ENCODE assay signal across 17 cellular contexts in genomic region chr11:72576196-72576595, GRCh38.
DNase-seq lines count a peak whose midpoint lies in the region; ATAC-seq and TF ChIP-seq lines count a peak whose summit lies in the region.
"Had no signal": no experiment of that assay in that cellular context is flagged by ENCODE, and none has a peak within 500 bp of the region (broad histone marks: within the 10 kb centered on the region; RNA-seq: fewer than 3 reads in every experiment).

No MANE protein-coding gene starts in this region.

- H3K4me1 Mint-ChIP-seq in activated naive CD8-positive, alpha-beta T cell treated with anti-CD3 and anti-CD28 coated beads, Interleukin-2, amount 10 ng/mL, durations not matched to agents 7 days and 5 days: peaks cover 6% of the 10 kb centered on the region
- peaks cover 3% of the 10 kb centered on the region for H3K4me1 Mint-ChIP-seq in activated naive CD8-positive, alpha-beta T cell treated with anti-CD3 and anti-CD28 coated beads for 36 hours
- peaks cover 8% of the 10 kb centered on the region for H3K4me1 Mint-ChIP-seq in activated T-cell treated with anti-CD3 and anti-CD28 coated beads, Interleukin-2, amount 50 U/mL, for 72 hours (ENCODE audit: low read depth)

- H3K4me2 ChIP-seq in mesenchymal stem cell (ENCODE audit: low read length, poor library complexity, severe bottlenecking) (no peak overlapping the region), GM23248 (ENCODE audit: unreplicated experiment) (no peak overlapping the region)
- H3K4me2 ChIP-seq: BLaER1, GM23338 had no signal

- no peak overlapping the region for H3K23ac ChIP-seq in mesenchymal stem cell (ENCODE audit: low read length in 2 of 2)

- H3F3A ChIP-seq in GM23248 (ENCODE audit: insufficient read depth): peaks cover 4% of the 10 kb centered on the region; the same call in 1 of the 2 replicates

- no peaks in the 10 kb centered on the region for H3K79me1 ChIP-seq in mesenchymal stem cell (replicated peaks; ENCODE audit: low read length, poor library complexity, severe bottlenecking)

- no peak overlapping the region for H3K4me3 Mint-ChIP-seq in activated naive CD8-positive, alpha-beta T cell treated with anti-CD3 and anti-CD28 coated beads, Interleukin-2, amount 10 ng/mL, durations not matched to agents 7 days and 5 days
- no peak overlapping the region for H3K4me3 Mint-ChIP-seq in activated naive CD8-positive, alpha-beta T cell treated with anti-CD3 and anti-CD28 coated beads for 36 hours
- no peak overlapping the region for H3K4me3 Mint-ChIP-seq in activated T-cell treated with anti-CD3 and anti-CD28 coated beads, Interleukin-2, amount 50 U/mL, for 72 hours
- H3K4me3 Mint-ChIP-seq: GM23338, H9 had no signal

- H3K79me2 ChIP-seq in GM23248 (ENCODE audit: insufficient read depth): no peaks in the 10 kb centered on the region

- intact Hi-C loops in sciatic nerve (cut with DNase I): no loop called here

- H3K27me3 Mint-ChIP-seq in activated naive CD8-positive, alpha-beta T cell treated with anti-CD3 and anti-CD28 coated beads, Interleukin-2, amount 10 ng/mL, durations not matched to agents 7 days and 5 days: peaks cover 16% of the 10 kb centered on the region
- H3K27me3 Mint-ChIP-seq in activated naive CD8-positive, alpha-beta T cell treated with anti-CD3 and anti-CD28 coated beads for 36 hours: peaks cover 24% of the 10 kb centered on the region
- peaks cover 21% of the 10 kb centered on the region for H3K27me3 Mint-ChIP-seq in activated T-cell treated with anti-CD3 and anti-CD28 coated beads, Interleukin-2, amount 50 U/mL, for 72 hours (ENCODE audit: low read depth)

- no peak overlapping the region for H2AK5ac ChIP-seq in mesenchymal stem cell (ENCODE audit: low read length, severe bottlenecking)

- in situ Hi-C loops in GM23248 (cut with MboI): no loop called here

- no peak overlapping the region for H4K8ac ChIP-seq in mesenchymal stem cell (ENCODE audit: low read length)

- no peak overlapping the region for H3K14ac ChIP-seq in mesenchymal stem cell (ENCODE audit: low read length in 2 of 2)

- H3K36me3 ChIP-seq in RWPE2 (ENCODE audit: low read depth) (no peaks in the 10 kb centered on the region), mesenchymal stem cell (ENCODE audit: control insufficient read depth in 1 of 2, insufficient read depth in 2 of 2, low read depth in 1 of 2, low read length in 2 of 2) (no peaks in the 10 kb centered on the region), GM23248 (ENCODE audit: low read depth) (no peaks in the 10 kb centered on the region)
- H3K36me3 ChIP-seq: BLaER1 had no signal

- H3K4ac ChIP-seq in mesenchymal stem cell (ENCODE audit: low read depth in 1 of 2, low read length in 2 of 2): no peak overlapping the region

- no peaks in the 10 kb centered on the region for H3K9me3 Mint-ChIP-seq in activated naive CD8-positive, alpha-beta T cell treated with anti-CD3 and anti-CD28 coated beads, Interleukin-2, amount 10 ng/mL, durations not matched to agents 7 days and 5 days
- no peaks in the 10 kb centered on the region for H3K9me3 Mint-ChIP-seq in activated naive CD8-positive, alpha-beta T cell treated with anti-CD3 and anti-CD28 coated beads for 36 hours
- no peaks in the 10 kb centered on the region for H3K9me3 Mint-ChIP-seq in activated T-cell treated with anti-CD3 and anti-CD28 coated beads, Interleukin-2, amount 50 U/mL, for 72 hours
- H3K9me3 Mint-ChIP-seq: CD4-positive, CD25-positive, alpha-beta regulatory T cell; GM23338; H9 had no signal

- no peaks in the 10 kb centered on the region for H3K9me2 ChIP-seq in GM23248 (ENCODE audit: insufficient read depth)

- H4K20me1 ChIP-seq in GM23248 (ENCODE audit: insufficient read depth): no peaks in the 10 kb centered on the region
- H4K20me1 ChIP-seq: BLaER1 had no signal

- H3K27me3 ChIP-seq in RWPE2 (ENCODE audit: insufficient read depth, poor library complexity, severe bottlenecking) (no peaks in the 10 kb centered on the region), mesenchymal stem cell (ENCODE audit: control insufficient read depth in 1 of 2, insufficient read depth in 1 of 2, low read length in 2 of 2) (peaks cover 31 to 45% of the 10 kb centered on the region in 2 experiments), GM23248 (replicated peaks; ENCODE audit: insufficient read depth) (no peaks in the 10 kb centered on the region; the same call in none of the 2 replicates)
- H3K27me3 ChIP-seq: BLaER1 had no signal

- H2BK15ac ChIP-seq in mesenchymal stem cell (ENCODE audit: low read depth, poor library complexity, severe bottlenecking): peak overlapping the region; percentile 13

- H3K36me3 Mint-ChIP-seq in activated naive CD8-positive, alpha-beta T cell treated with anti-CD3 and anti-CD28 coated beads, Interleukin-2, amount 10 ng/mL, durations not matched to agents 7 days and 5 days: no peaks in the 10 kb centered on the region
- no peaks in the 10 kb centered on the region for H3K36me3 Mint-ChIP-seq in activated naive CD8-positive, alpha-beta T cell treated with anti-CD3 and anti-CD28 coated beads for 36 hours
- H3K36me3 Mint-ChIP-seq in activated T-cell treated with anti-CD3 and anti-CD28 coated beads, Interleukin-2, amount 50 U/mL, for 72 hours (ENCODE audit: insufficient read depth in 2 of 2): no peaks in the 10 kb centered on the region
- H3K36me3 Mint-ChIP-seq: CD4-positive, CD25-positive, alpha-beta regulatory T cell had no signal

- peaks cover 9% of the 10 kb centered on the region for H3K4me1 ChIP-seq in RWPE2 (ENCODE audit: insufficient read depth, poor library complexity, severe bottlenecking)
- no peaks in the 10 kb centered on the region for H3K4me1 ChIP-seq in mesenchymal stem cell (ENCODE audit: control insufficient read depth, insufficient read depth, low read depth, low read length)
- H3K4me1 ChIP-seq in GM23248 (ENCODE audit: insufficient read depth): no peaks in the 10 kb centered on the region

- H2BK5ac ChIP-seq in mesenchymal stem cell (ENCODE audit: low read depth, low read length, poor library complexity, severe bottlenecking): no peak overlapping the region

- peak; percentile 15 for DNase-seq in activated naive CD8-positive, alpha-beta T cell treated with anti-CD3 and anti-CD28 coated beads, Interleukin-2, amount 10 ng/mL, durations not matched to agents 7 days and 5 days
- no peak for DNase-seq in activated naive CD8-positive, alpha-beta T cell treated with anti-CD3 and anti-CD28 coated beads for 36 hours
- peak; percentile 3 for DNase-seq in RWPE2 (ENCODE audit: low spot score)
- DNase-seq in mesenchymal stem cell: no peak
- peak; percentile 37 for DNase-seq in sciatic nerve (ENCODE audit: low spot score)
- no peak for DNase-seq in stimulated activated CD4-positive, alpha-beta T cell treated with anti-CD3 and anti-CD28 coated beads, Interleukin-12 subunit alpha, Interleukin-12 subunit beta, amount 100 ng/mL, for 4 hours
- no peak for DNase-seq in activated T-cell treated with anti-CD3 and anti-CD28 coated beads, Interleukin-2, amount 50 U/mL, for 72 hours
- DNase-seq in GM23248: no peak
- DNase-seq: Calu3; CD4-positive, CD25-positive, alpha-beta regulatory T cell; DMS 273 treated with DMSO at 0.1 percent for 48 hours; DMS79; H9 had no signal

- no peaks in the 10 kb centered on the region for H3K9me3 ChIP-seq in RWPE2 (ENCODE audit: severe bottlenecking)
- H3K9me3 ChIP-seq in mesenchymal stem cell (ENCODE audit: control insufficient read depth, low read length): no peaks in the 10 kb centered on the region
- no peaks in the 10 kb centered on the region for H3K9me3 ChIP-seq in GM23248 (ENCODE audit: low read depth)
- H3K9me3 ChIP-seq: BLaER1 had no signal

- H3K4me3 ChIP-seq in RWPE2 (ENCODE audit: severe bottlenecking) (no peak overlapping the region), mesenchymal stem cell (ENCODE audit: insufficient read depth in 1 of 2, low read depth in 1 of 2, low read length in 2 of 2) (no peak overlapping the region), GM23248 (no peak overlapping the region)
- H3K4me3 ChIP-seq: BLaER1, GM12878, GM23338 had no signal

- no peak overlapping the region for H4K91ac ChIP-seq in mesenchymal stem cell (ENCODE audit: low read length)

- no peak for TF ChIP-seq CTCF in RWPE2 (IDR thresholded peaks at IDR 0.05; ENCODE audit: poor library complexity, severe bottlenecking)

- H3K18ac ChIP-seq in mesenchymal stem cell (ENCODE audit: low read depth in 1 of 2, low read length in 2 of 2): no peak overlapping the region

- H2BK120ac ChIP-seq in mesenchymal stem cell (ENCODE audit: low read depth, low read length): no peak overlapping the region

- H3K27ac ChIP-seq in RWPE2 (ENCODE audit: poor library complexity, severe bottlenecking) (no peak overlapping the region), mesenchymal stem cell (ENCODE audit: low read length, poor library complexity, severe bottlenecking) (no peak overlapping the region), GM23248 (no peak overlapping the region)
- H3K27ac ChIP-seq: 22Rv1, BLaER1 had no signal

- no peak for ATAC-seq in activated naive CD8-positive, alpha-beta T cell treated with anti-CD3 and anti-CD28 coated beads, Interleukin-2, amount 10 ng/mL, durations not matched to agents 7 days and 5 days (ENCODE audit: low read depth)
- ATAC-seq in RWPE2 (ENCODE audit: low read depth) (no peak), sciatic nerve (no peak)
- no peak for ATAC-seq in activated T-cell treated with anti-CD3 and anti-CD28 coated beads, Interleukin-2, amount 50 U/mL, for 72 hours (replicated peaks in 1 of 2)
- ATAC-seq: GM12878, GM23338 had no signal

- H2AFZ ChIP-seq in mesenchymal stem cell (ENCODE audit: low read depth, low read length) (no peak overlapping the region), GM23248 (no peak overlapping the region)
- H2AFZ ChIP-seq: GM23338 had no signal

- H3K9ac ChIP-seq in mesenchymal stem cell (ENCODE audit: low read length) (no peak overlapping the region), GM23248 (no peak overlapping the region)
- H3K9ac ChIP-seq: BLaER1 had no signal

- WGBS in mesenchymal stem cell: 90% methylated on average over 7 of the region's 7 CpGs
- WGBS in GM23248 (ENCODE audit: low coverage in 1 of 2, low lambda C conversion rate in 2 of 2, missing lambda C conversion rate in 2 of 2), 2 experiments: 77 to 80% methylated on average over 7 of the region's 7 CpGs

- H2BK12ac ChIP-seq in mesenchymal stem cell (ENCODE audit: low read length in 2 of 2): no peak overlapping the region

- POLR2A ChIA-PET in activated naive CD8-positive, alpha-beta T cell treated with anti-CD3 and anti-CD28 coated beads, Interleukin-2, amount 10 ng/mL, durations not matched to agents 7 days and 5 days (lab: Charles Lee): no interaction called here

- no peak overlapping the region for H3K27ac Mint-ChIP-seq in activated naive CD8-positive, alpha-beta T cell treated with anti-CD3 and anti-CD28 coated beads, Interleukin-2, amount 10 ng/mL, durations not matched to agents 7 days and 5 days
- no peak overlapping the region for H3K27ac Mint-ChIP-seq in activated naive CD8-positive, alpha-beta T cell treated with anti-CD3 and anti-CD28 coated beads for 36 hours
- no peak overlapping the region for H3K27ac Mint-ChIP-seq in activated T-cell treated with anti-CD3 and anti-CD28 coated beads, Interleukin-2, amount 50 U/mL, for 72 hours

Comparison
In these comparisons a context has a peak if more than half of its experiments do, and no peak if none do; other contexts are left out.
1. DNase-seq: peak in activated naive CD8-positive, alpha-beta T cell treated with anti-CD3 and anti-CD28 coated beads, Interleukin-2, amount 10 ng/mL, durations not matched to agents 7 days and 5 days (single experiment), RWPE2 (single experiment) and sciatic nerve (single experiment); none in activated naive CD8-positive, alpha-beta T cell treated with anti-CD3 and anti-CD28 coated beads for 36 hours (single experiment), mesenchymal stem cell (single experiment), stimulated activated CD4-positive, alpha-beta T cell treated with anti-CD3 and anti-CD28 coated beads, Interleukin-12 subunit alpha, Interleukin-12 subunit beta, amount 100 ng/mL, for 4 hours (single experiment), activated T-cell treated with anti-CD3 and anti-CD28 coated beads, Interleukin-2, amount 50 U/mL, for 72 hours (0 of 2) and GM23248 (single experiment).